16 cellular contexts compared by ENCODE assay signal in the genomic region with DNA sequence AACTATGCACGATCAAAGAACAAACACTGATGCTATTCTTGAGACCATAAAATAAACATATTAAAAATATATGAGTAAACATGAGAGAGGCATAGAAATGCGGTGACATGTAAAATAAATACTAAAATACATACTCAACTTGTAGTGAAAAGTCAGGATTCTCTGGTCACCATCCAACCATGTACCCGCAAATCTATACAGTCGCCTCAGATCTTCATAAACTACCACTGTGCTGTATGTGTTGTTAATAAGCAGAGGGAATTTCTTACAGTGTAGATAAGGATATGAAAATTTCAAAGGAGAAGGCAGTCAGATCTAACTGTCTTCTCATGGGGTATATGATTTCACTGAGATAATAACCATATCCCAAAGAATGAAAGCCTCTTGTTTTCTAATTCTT.
DNase-seq lines count a peak whose midpoint lies in the region; ATAC-seq, FAIRE-seq and TF ChIP-seq lines count a peak whose summit lies in the region.
"Had no signal": no experiment of that assay in that cellular context is flagged by ENCODE, and none has a peak within 500 bp of the region (broad histone marks: within the 10 kb centered on the region; RNA-seq: fewer than 3 reads in every experiment).

No MANE protein-coding gene starts in this region.

- H3K9me3 ChIP-seq in A549 (0 out of 3 replicates have a peak, but pooled peaks cover 3% of the 10 kb centered on the region), esophagus muscularis mucosa (peaks cover 0 to 17% (median 0%) of the 10 kb centered on the region in 4 donors), gastrocnemius medialis (peaks cover 0 to 9% (median 0%) of the 10 kb centered on the region in 3 donors), H9 (ENCODE audit: control insufficient read depth, low read depth, low read length) (no peaks in the 10 kb centered on the region)

- no peak overlapping the region for H3K4ac ChIP-seq in H9 (ENCODE audit: low read depth, low read length)

- intact Hi-C loops in esophagus muscularis mucosa (cut with DNase I) (no loop called here), gastrocnemius medialis (cut with DNase I; ENCODE audit: low total_unique reads) (loop anchor here (5.0 kb wide), 1 partner anchor 222 kb away; no protein-coding TSS in a partner anchor)

- no peak overlapping the region for H2AFZ ChIP-seq in H9 (ENCODE audit: low read length)

- no peak overlapping the region for H2BK5ac ChIP-seq in H9 (ENCODE audit: insufficient read length, low read length)

- no peak overlapping the region for H2AK5ac ChIP-seq in H9 (ENCODE audit: insufficient read length, low read length)

- H4K5ac ChIP-seq in H9 (ENCODE audit: insufficient read length, low read depth, low read length), result no peak overlapping the region

- peaks cover 16 to 25% (median 19%) of the 10 kb centered on the region in 3 experiments for H3K36me3 Mint-ChIP-seq in H9 (ENCODE audit: insufficient read depth in 1 of 3, low read depth in 3 of 3)

- no peak overlapping the region for H2BK12ac ChIP-seq in H9 (ENCODE audit: insufficient read length, low read depth, low read length)

- H3K36me3 ChIP-seq in esophagus muscularis mucosa (no peaks in the 10 kb centered on the region), gastrocnemius medialis (no peaks in the 10 kb centered on the region)

- no peak for TF ChIP-seq CTCF in A549 (IDR thresholded peaks at IDR 0.05)
- TF ChIP-seq CTCF in LNCaP clone FGC (IDR thresholded peaks at IDR 0.05; ENCODE audit: control insufficient read depth, extremely low read depth, insufficient read depth), result no peak
- no peak for TF ChIP-seq CTCF in esophagus muscularis mucosa (IDR thresholded peaks at IDR 0.05)
- no peak for TF ChIP-seq CTCF in gastrocnemius medialis (IDR thresholded peaks at IDR 0.05 in 4 of 5, conservative IDR thresholded peaks at IDR 0.05 in 1 of 5)
- no peak for TF ChIP-seq CTCF in H9 (conservative IDR thresholded peaks at IDR 0.05)

- FAIRE-seq in A549 (lab: Jason Lieb, UNC), result no peak

- H3K23ac ChIP-seq in H9 (ENCODE audit: insufficient read length, low read depth, low read length), result no peak overlapping the region

- no peak overlapping the region for H3K4me3 ChIP-seq in A549
- no peak overlapping the region for H3K4me3 ChIP-seq in LNCaP clone FGC (ENCODE audit: low read depth, low read length)
- no peak overlapping the region for H3K4me3 ChIP-seq in esophagus muscularis mucosa
- no peak overlapping the region for H3K4me3 ChIP-seq in gastrocnemius medialis

- POLR2A ChIA-PET in A549 (lab: Yijun Ruan, JAX), result interaction anchor here (1.4 kb wide), 1 partner anchor 10 kb away, joined by 5 read pairs; no protein-coding TSS in a partner anchor

- no peak overlapping the region for H3K9ac ChIP-seq in H9 (ENCODE audit: extremely low read depth, insufficient read length, low read length)

- H2BK120ac ChIP-seq in H9 (ENCODE audit: low read depth, low read length, poor library complexity, severe bottlenecking), result no peak overlapping the region

- H3T11ph ChIP-seq in H9 (ENCODE audit: low read length), result no peak overlapping the region

- no peaks in the 10 kb centered on the region for H3K79me1 ChIP-seq in H9 (ENCODE audit: insufficient read depth, low read depth, low read length, poor library complexity, severe bottlenecking)

- peaks cover 16 to 18% of the 10 kb centered on the region in 2 experiments for H3K4me1 Mint-ChIP-seq in H9
- H3K4me1 Mint-ChIP-seq: IgD-negative memory B cell had no signal

- CTCF ChIA-PET in A549 (lab: Yijun Ruan, JAX), result no interaction called here

- no peaks in the 10 kb centered on the region for H3K79me2 ChIP-seq in H9 (ENCODE audit: insufficient read depth, low read length)

- no peak overlapping the region for H4K91ac ChIP-seq in H9 (ENCODE audit: insufficient read length, low read depth, low read length)

- H3K4me2 ChIP-seq in A549, result peak overlapping the region; percentile 74
- H3K4me2 ChIP-seq in H9 (ENCODE audit: insufficient read depth, insufficient read length, low read length), result no peak overlapping the region

- H3K9me3 Mint-ChIP-seq in H9, result peaks cover 25 to 55% of the 10 kb centered on the region in 2 experiments

- H2BK20ac ChIP-seq in H9 (ENCODE audit: low read depth, low read length, poor library complexity, severe bottlenecking), result no peak overlapping the region

- no peak overlapping the region for H2BK15ac ChIP-seq in H9 (ENCODE audit: low read depth, low read length)

- H3K27me3 ChIP-seq in esophagus muscularis mucosa (no peaks in the 10 kb centered on the region), gastrocnemius medialis (no peaks in the 10 kb centered on the region), H9 (ENCODE audit: insufficient read depth, low read length) (no peaks in the 10 kb centered on the region)

- peak in 1 of 2 experiments; percentile 43; a peak in 4 of 6 replicates for ATAC-seq in A549
- peak in 1 of 2 donors; percentile 18 for ATAC-seq in gastrocnemius medialis
- no peak for ATAC-seq in GM18511 (IDR thresholded peaks at IDR 0.05; ENCODE audit: unreplicated experiment)

- DNase-seq in A549 (ENCODE audit: low read depth in 1 of 2, low spot score in 1 of 2) (no peak), LNCaP clone FGC (ENCODE audit: low read depth) (peak; percentile 28), esophagus muscularis mucosa (ENCODE audit: extremely low spot score) (no peak), gastrocnemius medialis (no peak), SK-N-DZ (ENCODE audit: low spot score) (no peak), H9 (no peak)
- DNase-seq in stimulated activated CD4-positive, alpha-beta T cell treated with anti-CD3 and anti-CD28 coated beads, Interleukin-1b, Interleukin-23, amount 100 ng/mL, for 48 hours, result no peak
- DNase-seq: DMS 273 treated with DMSO at 0.1 percent for 48 hours; H7; NCI-H187 treated with DMSO at 0.1 percent for 48 hours; NCI-H446; NCI-H69; NK-92 treated with Interleukin-12 subunit alpha and Interleukin-12 subunit beta, amount 100 ng/mL, for 24 hours had no signal

- in situ Hi-C loops in gastrocnemius medialis (cut with MboI; ENCODE audit: low sequenced_read_pairs in 4 of 4), result no loop called here

- TF ChIP-seq POLR2A in A549 (IDR thresholded peaks at IDR 0.05; ENCODE audit: low read length) (no peak), esophagus muscularis mucosa (IDR thresholded peaks at IDR 0.05; ENCODE audit: low read depth) (no peak), gastrocnemius medialis (IDR thresholded peaks at IDR 0.05) (no peak)

- peaks cover 14% of the 10 kb centered on the region for H3K27me3 Mint-ChIP-seq in H9 (ENCODE audit: low read depth)
- H3K27me3 Mint-ChIP-seq: IgD-negative memory B cell had no signal

- H4K20me1 ChIP-seq in H9 (ENCODE audit: control insufficient read depth, insufficient read depth, insufficient read length), result no peaks in the 10 kb centered on the region

- H3K14ac ChIP-seq in H9 (ENCODE audit: insufficient read depth, low read length), result no peak overlapping the region

- peak overlapping the region; percentile 66 to 69 for H3K27ac ChIP-seq in A549
- H3K27ac ChIP-seq in esophagus muscularis mucosa (replicated peaks in 1 of 4), result peak overlapping the region in 3 of 4 donors; percentile 39 to 65 (median 40)
- H3K27ac ChIP-seq in gastrocnemius medialis, result peak overlapping the region; percentile 42 to 78 (median 64)
- no peak overlapping the region for H3K27ac ChIP-seq in H9 (ENCODE audit: insufficient read length, low read depth, low read length)
- H3K27ac ChIP-seq: RWPE1 had no signal

- H3K18ac ChIP-seq in H9 (ENCODE audit: insufficient read length, low read depth, low read length), result no peak overlapping the region

- 23% methylated on average over 4 of the region's 4 CpGs for WGBS in A549 (ENCODE audit: missing lambda C conversion rate)
- 52% methylated on average over 4 of the region's 4 CpGs for WGBS in esophagus muscularis mucosa
- no CpG with 5 or more reads among the region's 4 CpGs for WGBS in H9 (ENCODE audit: extremely low coverage, insufficient read length, low lambda C conversion rate)

- no peak overlapping the region for H4K8ac ChIP-seq in H9 (replicated peaks; ENCODE audit: insufficient read length, low read depth, low read length)

- no peaks in the 10 kb centered on the region for H3K23me2 ChIP-seq in H9 (ENCODE audit: insufficient read length, low read depth, low read length, poor library complexity, severe bottlenecking)

- TF ChIP-seq RAD21 in A549 (conservative IDR thresholded peaks at IDR 0.05 in 1 of 2, IDR thresholded peaks at IDR 0.05 in 1 of 2), result no peak

- no peak overlapping the region for H3K27ac Mint-ChIP-seq in H9
- H3K27ac Mint-ChIP-seq: IgD-negative memory B cell had no signal

- H3K56ac ChIP-seq in H9 (ENCODE audit: insufficient read length, low read depth, low read length), result no peak overlapping the region

- TF ChIP-seq EP300 in A549 (IDR thresholded peaks at IDR 0.05) (no peak), esophagus muscularis mucosa (IDR thresholded peaks at IDR 0.05) (no peak)

- H3K4me3 Mint-ChIP-seq in H9, result no peak overlapping the region
- H3K4me3 Mint-ChIP-seq: IgD-negative memory B cell had no signal

- H3K4me1 ChIP-seq in A549 (peaks cover 48% of the 10 kb centered on the region), esophagus muscularis mucosa (peaks cover 0 to 29% (median 12%) of the 10 kb centered on the region in 4 donors), gastrocnemius medialis (peaks cover 8 to 17% of the 10 kb centered on the region in 2 donors), H9 (ENCODE audit: insufficient read depth, low read length) (no peaks in the 10 kb centered on the region)

TF ChIP-seq in A549, 52 proteins besides CTCF, POLR2A, EP300 and RAD21 (continues in another document):
- TF ChIP-seq MYC (IDR thresholded peaks at IDR 0.05; ENCODE audit: borderline replicate concordance, low read length) (no peak), NR3C1 (IDR thresholded peaks at IDR 0.05) (no peak), CHD2 (IDR thresholded peaks at IDR 0.05; ENCODE audit: low read length, partially characterized antibody) (no peak), ZC3H11A (IDR thresholded peaks at IDR 0.05) (no peak), POLR2AphosphoS2 (conservative IDR thresholded peaks at IDR 0.05; ENCODE audit: low read length) (no peak), ZNF302 (CRISPR knock-in tag; IDR thresholded peaks at IDR 0.05) (no peak), CHD4 (IDR thresholded peaks at IDR 0.05; ENCODE audit: borderline replicate concordance) (no peak), TFCP2L1 (CRISPR knock-in tag; IDR thresholded peaks at IDR 0.05) (no peak), MAFK (IDR thresholded peaks at IDR 0.05; ENCODE audit: partially characterized antibody) (no peak), CEBPB (IDR thresholded peaks at IDR 0.05) (no peak), HOXA7 (CRISPR knock-in tag; IDR thresholded peaks at IDR 0.05) (no peak)
- TF ChIP-seq, protein P1, sequence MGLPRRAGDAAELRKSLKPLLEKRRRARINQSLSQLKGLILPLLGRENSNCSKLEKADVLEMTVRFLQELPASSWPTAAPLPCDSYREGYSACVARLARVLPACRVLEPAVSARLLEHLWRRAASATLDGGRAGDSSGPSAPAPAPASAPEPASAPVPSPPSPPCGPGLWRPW (IDR thresholded peaks at IDR 0.05), result no peak
